Comparison of ENCODE assay signal across 8 cellular contexts in genomic region chr20:51966296-51966971, GRCh38.
DNase-seq lines count a peak whose midpoint lies in the region; ATAC-seq, FAIRE-seq and TF ChIP-seq lines count a peak whose summit lies in the region.

No MANE protein-coding gene starts in this region.

- no peak overlapping the region for H2BK5ac ChIP-seq in IMR-90 (ENCODE audit: low read depth, low read length, poor library complexity, severe bottlenecking)

- peak overlapping the region; percentile 7; the same call in 1 of the 2 replicates for H3K4ac ChIP-seq in IMR-90 (ENCODE audit: low read depth, low read length)

- peak overlapping the region; percentile 60 for H2AK9ac ChIP-seq in IMR-90 (replicated peaks; ENCODE audit: low read depth, low read length, poor library complexity)

- H4K91ac ChIP-seq in IMR-90 (ENCODE audit: insufficient read depth, low read depth, low read length), result no peak overlapping the region

- H2BK120ac ChIP-seq in IMR-90 (ENCODE audit: low read depth, low read length), result 0 out of 2 replicates have a peak overlapping the region, but pooled peaks have one; percentile 42

- peak; percentile 90 for ATAC-seq in IMR-90 (ENCODE audit: low read depth)
- peak; percentile 46 to 90 (median 78) for ATAC-seq in pancreas

- peak; percentile 60 for TF ChIP-seq CTCF in IMR-90 (conservative IDR thresholded peaks at IDR 0.05; ENCODE audit: low read depth, low read length)
- TF ChIP-seq CTCF in pancreas (IDR thresholded peaks at IDR 0.05), result peak; percentile 23 to 37 (median 30)

- no peak for TF ChIP-seq POLR2A in IMR-90 (IDR thresholded peaks at IDR 0.05; ENCODE audit: low read depth, low read length)

- no peaks in the 10 kb centered on the region for H3K36me3 ChIP-seq in IMR-90 (ENCODE audit: control insufficient read depth, insufficient read depth, low read length)
- H3K36me3 ChIP-seq in pancreas, result no peaks in the 10 kb centered on the region

- no peak overlapping the region for H3K23ac ChIP-seq in IMR-90 (ENCODE audit: low read depth, low read length)

- H2BK15ac ChIP-seq in IMR-90 (ENCODE audit: low read depth, low read length), result peak overlapping the region; percentile 74; the same call in 1 of the 3 replicates

- H3K27me3 ChIP-seq in IMR-90 (ENCODE audit: control insufficient read depth, insufficient read depth, low read length) (no peaks in the 10 kb centered on the region), pancreas (no peaks in the 10 kb centered on the region)

- no TSS peak for BruUV-seq in IMR-90 (replicated peaks; lab: Mats Ljungman, UMichigan)

- H3K27ac ChIP-seq in IMR-90 (ENCODE audit: insufficient read depth, low read length), result no peak overlapping the region
- H3K27ac ChIP-seq in pancreas, result no peak overlapping the region

- no peak overlapping the region for H3K4me3 ChIP-seq in IMR-90 (ENCODE audit: insufficient read depth, low read depth, low read length)
- no peak overlapping the region for H3K4me3 ChIP-seq in pancreas

- H4K20me1 ChIP-seq in IMR-90 (ENCODE audit: insufficient read depth, low read length), result no peaks in the 10 kb centered on the region

- H2BK20ac ChIP-seq in IMR-90 (ENCODE audit: low read depth, low read length), result peak overlapping the region; percentile 14; the same call in 1 of the 2 replicates

- no peaks in the 10 kb centered on the region for H3K9me3 ChIP-seq in IMR-90 (ENCODE audit: control insufficient read depth, insufficient read depth, low read length)
- no peaks in the 10 kb centered on the region for H3K9me3 ChIP-seq in pancreas

- no peak overlapping the region for H4K5ac ChIP-seq in IMR-90 (ENCODE audit: low read depth, low read length)

- DNase-seq in NCI-H2081 (lab: John Stamatoyannopoulos, UW) (peak; percentile 1 to 39), NCI-H2081 treated with DMSO at 0.1 percent for 48 hours (lab: John Stamatoyannopoulos, UW) (no peak), IMR-90 (peak; percentile 63), frontal cortex (ENCODE audit: low spot score in 2 of 2) (peak; percentile 16 to 49), pancreas (peak in 4 of 6 donors; percentile 21 to 44 (median 26)), NCI-H2171 (lab: John Stamatoyannopoulos, UW) (no peak)
- no peak for DNase-seq in activated CD8-positive, alpha-beta memory T cell treated with anti-CD3 and anti-CD28 coated beads, Interleukin-2, amount 50 U/mL, for 48 hours

- TF ChIP-seq RAD21 in IMR-90 (IDR thresholded peaks at IDR 0.05; ENCODE audit: low read length), result peak; percentile 56

- H3K18ac ChIP-seq in IMR-90 (ENCODE audit: low read depth, low read length), result no peak overlapping the region

- H3K56ac ChIP-seq in IMR-90 (ENCODE audit: extremely low read depth, insufficient read depth, low read length), result no peak overlapping the region

- CTCF ChIA-PET in IMR-90 (lab: Yijun Ruan, JAX), result interaction anchor here (0.6 to 1.0 kb wide), 4 partner anchors 11 to 324 kb away, joined by 3 to 6 read pairs (median 4); no protein-coding TSS in a partner anchor

- no CpG with 5 or more reads among the region's 8 CpGs for WGBS in IMR-90 (ENCODE audit: extremely low coverage in 2 of 2, insufficient read length in 1 of 2), 2 experiments
- 41 to 49% methylated on average over 8 of the region's 8 CpGs for WGBS in pancreas, 2 donors

- H2AK5ac ChIP-seq in IMR-90 (ENCODE audit: low read depth, low read length), result peak overlapping the region; percentile 61; the same call in 1 of the 2 replicates

- no peak overlapping the region for H3K9ac ChIP-seq in IMR-90 (ENCODE audit: low read depth, low read length)

- FAIRE-seq in TTC549 (lab: Jason Lieb, UNC) (peak; percentile 60), frontal cortex (lab: Jason Lieb, UNC) (no peak), pancreas (lab: Jason Lieb, UNC) (no peak)

- dilution Hi-C loops in IMR-90 (cut with HindIII; ENCODE audit: low sequenced_read_pairs, unreplicated experiment), result no loop called here

- H4K8ac ChIP-seq in IMR-90 (ENCODE audit: low read depth in 2 of 2, low read length in 2 of 2), result no peak overlapping the region

- POLR2A ChIA-PET in IMR-90 (lab: Charles Lee; ENCODE audit: unreplicated experiment), result interaction anchor here (0.6 kb wide), 1 partner anchor 270 kb away, joined by 3 read pairs; no protein-coding TSS in a partner anchor

- no peak overlapping the region for H3K4me2 ChIP-seq in IMR-90 (ENCODE audit: low read depth, low read length)

- H2AFZ ChIP-seq in IMR-90 (replicated peaks; ENCODE audit: low read length, poor library complexity), result peak overlapping the region; percentile 74

- H3K4me1 ChIP-seq in IMR-90 (ENCODE audit: control insufficient read depth, insufficient read depth, low read length) (peaks cover 7% of the 10 kb centered on the region; the same call in 1 of the 2 replicates), pancreas (no peaks in the 10 kb centered on the region)

- no peaks in the 10 kb centered on the region for H3K9me1 ChIP-seq in IMR-90 (ENCODE audit: insufficient read depth, low read length)

- no peaks in the 10 kb centered on the region for H3K79me1 ChIP-seq in IMR-90 (ENCODE audit: low read depth in 1 of 2, low read length in 2 of 2)

- intact Hi-C loops in IMR-90 (cut with micrococcal nuclease) (loop anchor here (5.0 to 10.0 kb wide), 2 partner anchors 162 to 324 kb away; partner anchors contain the start of gene SALL4), pancreas (cut with DNase I) (no loop called here)

- in situ Hi-C loops in IMR-90 (cut with MboI; ENCODE audit: low sequenced_read_pairs), result no loop called here

- H3K14ac ChIP-seq in IMR-90 (replicated peaks; ENCODE audit: low read depth, low read length), result no peak overlapping the region

TF ChIP-seq in IMR-90, 13 proteins besides CTCF, POLR2A, EP300 and RAD21:
- no peak for TF ChIP-seq MAZ (IDR thresholded peaks at IDR 0.05; ENCODE audit: borderline replicate concordance, low read depth, low read length)
- TF ChIP-seq MAFK (IDR thresholded peaks at IDR 0.05; ENCODE audit: low read depth, low read length), result no peak
- TF ChIP-seq SMC3 (IDR thresholded peaks at IDR 0.05; ENCODE audit: low read depth, low read length), result peak; percentile 49
- TF ChIP-seq BHLHE40 (IDR thresholded peaks at IDR 0.05; ENCODE audit: low read depth, low read length), result no peak
- TF ChIP-seq CHD1 (IDR thresholded peaks at IDR 0.05; ENCODE audit: low read depth, low read length), result no peak

Comparison
In these comparisons a context has a peak if more than half of its experiments do, and no peak if none do; other contexts are left out.
1. DNase-seq: peak in NCI-H2081 (2 of 2), IMR-90 (single experiment), frontal cortex (2 of 2) and pancreas (4 of 6); none in NCI-H2081 treated with DMSO at 0.1 percent for 48 hours (single experiment), activated CD8-positive, alpha-beta memory T cell treated with anti-CD3 and anti-CD28 coated beads, Interleukin-2, amount 50 U/mL, for 48 hours (single experiment) and NCI-H2171 (single experiment).